In genomic region chr1:61226791-61227567, GRCh38 we compare ENCODE assay signal across 1 cellular context.
TF ChIP-seq lines count a peak whose summit lies in the region.

No MANE protein-coding gene starts in this region.

TF ChIP-seq in SK-N-SH, 30 proteins besides CTCF, POLR2A, EP300 and RAD21 (continued from another document):
- TF ChIP-seq TEAD4 (IDR thresholded peaks at IDR 0.05; ENCODE audit: borderline replicate concordance, insufficient read depth) (no peak), POLR2AphosphoS5 (IDR thresholded peaks at IDR 0.05; ENCODE audit: low read depth, low read length) (0 out of 2 replicates have a peak, but pooled peaks have one; percentile 21), IRF3 (IDR thresholded peaks at IDR 0.05; ENCODE audit: low read depth, low read length) (no peak)
